Comparison of ENCODE assay signal across 1 cellular context in genomic region chr6:26156105-26156849, GRCh38.
A peak's percentile ranks its signal among the peaks of the same experiment; 100 is the strongest.
TF ChIP-seq lines count a peak whose summit lies in the region.

No MANE protein-coding gene starts in this region.

TF ChIP-seq in HepG2, 621 proteins besides CTCF, POLR2A, EP300 and RAD21 (continued from another document and continues in another):
- TF ChIP-seq AKNA (CRISPR knock-in tag; IDR thresholded peaks at IDR 0.05; ENCODE audit: borderline replicate concordance) = 0 out of 2 replicates have a peak, but pooled peaks have one; percentile 84
- TF ChIP-seq SUZ12 (IDR thresholded peaks at IDR 0.05; ENCODE audit: low read depth, low read length) = no peak
- TF ChIP-seq, protein P1, sequence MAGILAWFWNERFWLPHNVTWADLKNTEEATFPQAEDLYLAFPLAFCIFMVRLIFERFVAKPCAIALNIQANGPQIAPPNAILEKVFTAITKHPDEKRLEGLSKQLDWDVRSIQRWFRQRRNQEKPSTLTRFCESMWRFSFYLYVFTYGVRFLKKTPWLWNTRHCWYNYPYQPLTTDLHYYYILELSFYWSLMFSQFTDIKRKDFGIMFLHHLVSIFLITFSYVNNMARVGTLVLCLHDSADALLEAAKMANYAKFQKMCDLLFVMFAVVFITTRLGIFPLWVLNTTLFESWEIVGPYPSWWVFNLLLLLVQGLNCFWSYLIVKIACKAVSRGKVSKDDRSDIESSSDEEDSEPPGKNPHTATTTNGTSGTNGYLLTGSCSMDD (CRISPR knock-in tag; IDR thresholded peaks at IDR 0.05) = 0 out of 2 replicates have a peak, but pooled peaks have one; percentile 80
- peak; percentile 82 for TF ChIP-seq ESRRA (CRISPR knock-in tag; IDR thresholded peaks at IDR 0.05; ENCODE audit: low read depth)
- TF ChIP-seq, protein P2, sequence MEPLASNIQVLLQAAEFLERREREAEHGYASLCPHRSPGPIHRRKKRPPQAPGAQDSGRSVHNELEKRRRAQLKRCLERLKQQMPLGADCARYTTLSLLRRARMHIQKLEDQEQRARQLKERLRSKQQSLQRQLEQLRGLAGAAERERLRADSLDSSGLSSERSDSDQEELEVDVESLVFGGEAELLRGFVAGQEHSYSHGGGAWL (CRISPR knock-in tag; IDR thresholded peaks at IDR 0.05) = peak; percentile 95
- TF ChIP-seq SIX1 (CRISPR knock-in tag; IDR thresholded peaks at IDR 0.05; ENCODE audit: borderline replicate concordance) = peak; percentile 46
- TF ChIP-seq ZSCAN9 (CRISPR knock-in tag; IDR thresholded peaks at IDR 0.05; ENCODE audit: borderline replicate concordance) = peak; percentile 87
- peak; percentile 73 for TF ChIP-seq RELA (CRISPR knock-in tag; IDR thresholded peaks at IDR 0.05)
- TF ChIP-seq ZKSCAN5 (CRISPR knock-in tag; IDR thresholded peaks at IDR 0.05) = no peak
- TF ChIP-seq KLF16 (CRISPR knock-in tag; IDR thresholded peaks at IDR 0.05) = peak in 1 of 2 experiments; percentile 90; a peak in 3 of 4 replicates
- peak; percentile 100 for TF ChIP-seq RBFOX2 (IDR thresholded peaks at IDR 0.05; ENCODE audit: low read depth, low read length)
- peak; percentile 80; the same call in 1 of the 2 replicates for TF ChIP-seq ZNF367 (CRISPR knock-in tag; IDR thresholded peaks at IDR 0.05; ENCODE audit: borderline replicate concordance)
- peak; percentile 51; the same call in 1 of the 2 replicates for TF ChIP-seq ZIK1 (CRISPR knock-in tag; IDR thresholded peaks at IDR 0.05; ENCODE audit: borderline replicate concordance, low read depth)
- TF ChIP-seq DRAP1 (CRISPR knock-in tag; IDR thresholded peaks at IDR 0.05) = peak; percentile 97
- TF ChIP-seq CREB1 (IDR thresholded peaks at IDR 0.05) = no peak
- TF ChIP-seq CREB1 (CRISPR knock-in tag; IDR thresholded peaks at IDR 0.05) = peak; percentile 59; the same call in 1 of the 2 replicates
- TF ChIP-seq ZNF337 (CRISPR knock-in tag; IDR thresholded peaks at IDR 0.05; ENCODE audit: borderline replicate concordance, low read depth) = peak; percentile 87
- TF ChIP-seq ZNF234 (CRISPR knock-in tag; conservative IDR thresholded peaks at IDR 0.05) = no peak
- peak; percentile 98 for TF ChIP-seq ZSCAN21 (CRISPR knock-in tag; IDR thresholded peaks at IDR 0.05; ENCODE audit: borderline replicate concordance)
- TF ChIP-seq ZNF770 (CRISPR knock-in tag; IDR thresholded peaks at IDR 0.05) = peak; percentile 61; the same call in 1 of the 2 replicates
- TF ChIP-seq HNRNPUL1 (IDR thresholded peaks at IDR 0.05; ENCODE audit: low read depth, low read length) = no peak
- peak; percentile 96 for TF ChIP-seq ZNF605 (CRISPR knock-in tag; IDR thresholded peaks at IDR 0.05)
- peak; percentile 85; the same call in 1 of the 2 replicates for TF ChIP-seq LBX2 (CRISPR knock-in tag; IDR thresholded peaks at IDR 0.05; ENCODE audit: borderline replicate concordance)
- TF ChIP-seq ZBTB26 (CRISPR knock-in tag; IDR thresholded peaks at IDR 0.05; ENCODE audit: borderline replicate concordance) = peak; percentile 63; the same call in 1 of the 2 replicates
- peak; percentile 86; the same call in 1 of the 2 replicates for TF ChIP-seq ZNF619 (CRISPR knock-in tag; IDR thresholded peaks at IDR 0.05)
- peak; percentile 96 for TF ChIP-seq CHCHD3 (CRISPR knock-in tag; IDR thresholded peaks at IDR 0.05)
- peak; percentile 58; the same call in 1 of the 2 replicates for TF ChIP-seq ZNF354B (CRISPR knock-in tag; IDR thresholded peaks at IDR 0.05)
- TF ChIP-seq NR2F6 (IDR thresholded peaks at IDR 0.05) = 0 out of 2 replicates have a peak, but pooled peaks have one; percentile 21
- peak; percentile 46; the same call in 1 of the 2 replicates for TF ChIP-seq NR2F6 (CRISPR knock-in tag; IDR thresholded peaks at IDR 0.05)
- peak; percentile 92 for TF ChIP-seq TOPORS (CRISPR knock-in tag; IDR thresholded peaks at IDR 0.05)
- TF ChIP-seq WIZ (CRISPR knock-in tag; IDR thresholded peaks at IDR 0.05) = 0 out of 2 replicates have a peak, but pooled peaks have one; percentile 50
- peak; percentile 93 for TF ChIP-seq ZSCAN31 (CRISPR knock-in tag; IDR thresholded peaks at IDR 0.05; ENCODE audit: low read depth)
- TF ChIP-seq ATF7-NPFF (CRISPR knock-in tag; IDR thresholded peaks at IDR 0.05; ENCODE audit: low read depth) = peak; percentile 92
- peak; percentile 97 for TF ChIP-seq ERF (CRISPR knock-in tag; IDR thresholded peaks at IDR 0.05)
- TF ChIP-seq TRAFD1 (CRISPR knock-in tag; IDR thresholded peaks at IDR 0.05; ENCODE audit: borderline replicate concordance) = peak; percentile 48
- peak; percentile 94 for TF ChIP-seq ZNF503 (CRISPR knock-in tag; IDR thresholded peaks at IDR 0.05)
- no peak; the same call in 1 of the 2 replicates for TF ChIP-seq ZNF7 (CRISPR knock-in tag; IDR thresholded peaks at IDR 0.05)
- peak; percentile 96 for TF ChIP-seq ZNF251 (CRISPR knock-in tag; IDR thresholded peaks at IDR 0.05)
- peak; percentile 86 for TF ChIP-seq TBX2 (CRISPR knock-in tag; IDR thresholded peaks at IDR 0.05; ENCODE audit: borderline replicate concordance)
- TF ChIP-seq SATB2 (CRISPR knock-in tag; IDR thresholded peaks at IDR 0.05) = peak; percentile 72; the same call in 1 of the 2 replicates
- peak; percentile 46; the same call in 1 of the 2 replicates for TF ChIP-seq ZNF343 (CRISPR knock-in tag; IDR thresholded peaks at IDR 0.05)
- no peak for TF ChIP-seq ZNF292 (CRISPR knock-in tag; IDR thresholded peaks at IDR 0.05; ENCODE audit: borderline replicate concordance, low read depth)
- TF ChIP-seq ZNF777 (CRISPR knock-in tag; IDR thresholded peaks at IDR 0.05) = no peak; the same call in 1 of the 2 replicates
- TF ChIP-seq ZNF746 (CRISPR knock-in tag; IDR thresholded peaks at IDR 0.05) = peak; percentile 75
- TF ChIP-seq, protein P3, sequence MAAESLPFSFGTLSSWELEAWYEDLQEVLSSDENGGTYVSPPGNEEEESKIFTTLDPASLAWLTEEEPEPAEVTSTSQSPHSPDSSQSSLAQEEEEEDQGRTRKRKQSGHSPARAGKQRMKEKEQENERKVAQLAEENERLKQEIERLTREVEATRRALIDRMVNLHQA (CRISPR knock-in tag; IDR thresholded peaks at IDR 0.05) = no peak
- no peak; the same call in 1 of the 2 replicates for TF ChIP-seq HNF4A (CRISPR knock-in tag; IDR thresholded peaks at IDR 0.05)
- no peak for TF ChIP-seq SETDB1 (CRISPR knock-in tag; IDR thresholded peaks at IDR 0.05; ENCODE audit: borderline replicate concordance)
- 0 out of 2 replicates have a peak, but pooled peaks have one; percentile 51 for TF ChIP-seq ZMYM2 (CRISPR knock-in tag; IDR thresholded peaks at IDR 0.05)
- peak; percentile 89 for TF ChIP-seq ZNF768 (CRISPR knock-in tag; IDR thresholded peaks at IDR 0.05)
- peak; percentile 96 for TF ChIP-seq KDM4B (CRISPR knock-in tag; IDR thresholded peaks at IDR 0.05)
- TF ChIP-seq, protein P4, sequence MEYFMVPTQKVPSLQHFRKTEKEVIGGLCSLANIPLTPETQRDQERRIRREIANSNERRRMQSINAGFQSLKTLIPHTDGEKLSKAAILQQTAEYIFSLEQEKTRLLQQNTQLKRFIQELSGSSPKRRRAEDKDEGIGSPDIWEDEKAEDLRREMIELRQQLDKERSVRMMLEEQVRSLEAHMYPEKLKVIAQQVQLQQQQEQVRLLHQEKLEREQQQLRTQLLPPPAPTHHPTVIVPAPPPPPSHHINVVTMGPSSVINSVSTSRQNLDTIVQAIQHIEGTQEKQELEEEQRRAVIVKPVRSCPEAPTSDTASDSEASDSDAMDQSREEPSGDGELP (IDR thresholded peaks at IDR 0.05; ENCODE audit: borderline replicate concordance, low read depth) = no peak; the same call in 1 of the 2 replicates
- TF ChIP-seq RORA (CRISPR knock-in tag; IDR thresholded peaks at IDR 0.05) = peak; percentile 31; the same call in 1 of the 2 replicates
- TF ChIP-seq ZNF160 (CRISPR knock-in tag; IDR thresholded peaks at IDR 0.05) = peak; percentile 86; the same call in 1 of the 2 replicates
- TF ChIP-seq ZNF33B (CRISPR knock-in tag; IDR thresholded peaks at IDR 0.05) = peak; percentile 84; the same call in 1 of the 2 replicates
- TF ChIP-seq ZFX (CRISPR knock-in tag; IDR thresholded peaks at IDR 0.05; ENCODE audit: low read depth) = peak; percentile 85
- peak; percentile 33 for TF ChIP-seq STAG1 (CRISPR knock-in tag; IDR thresholded peaks at IDR 0.05)
- no peak for TF ChIP-seq PHB2 (IDR thresholded peaks at IDR 0.05; ENCODE audit: partially characterized antibody)
